Comparison of ENCODE assay signal across 1 cellular context in genomic region chr18:48944634-48945033, GRCh38.
TF ChIP-seq lines count a peak whose summit lies in the region.

No MANE protein-coding gene starts in this region.

TF ChIP-seq in GM23338, 12 proteins besides CTCF, POLR2A, EP300 and RAD21 (continued from another document):
- TF ChIP-seq REST (IDR thresholded peaks at IDR 0.05; ENCODE audit: unreplicated experiment), result no peak
- no peak for TF ChIP-seq POLR2AphosphoS5 (IDR thresholded peaks at IDR 0.05; ENCODE audit: low read depth)
- no peak for TF ChIP-seq ZNF114 (CRISPR knock-in tag; IDR thresholded peaks at IDR 0.05)
- TF ChIP-seq JUNB (IDR thresholded peaks at IDR 0.05; ENCODE audit: unreplicated experiment), result no peak
- no peak for TF ChIP-seq EZH2phosphoT487 (IDR thresholded peaks at IDR 0.05; ENCODE audit: unreplicated experiment)
- TF ChIP-seq CREB1 (CRISPR knock-in tag; IDR thresholded peaks at IDR 0.05; ENCODE audit: low read depth), result no peak
